ENCODE assay signal across 10 cellular contexts in genomic region chr22:20904008-20904979, GRCh38. TPM values are rescaled to one million over a fixed set of nuclear protein-coding genes. Genes with fewer than 3 reads are reported as not detected.
DNase-seq lines count a peak whose midpoint lies in the region; ATAC-seq and TF ChIP-seq lines count a peak whose summit lies in the region.
"Had no signal": no experiment of that assay in that cellular context is flagged by ENCODE, and none has a peak within 500 bp of the region (broad histone marks: within the 10 kb centered on the region; RNA-seq: fewer than 3 reads in every experiment).

No MANE protein-coding gene starts in this region.

- TF ChIP-seq POLR2A in esophagus squamous epithelium (IDR thresholded peaks at IDR 0.05): no peak
- no peak for TF ChIP-seq POLR2A in testis (IDR thresholded peaks at IDR 0.05)

- no peak overlapping the region for H3K4me2 ChIP-seq in Karpas-422 (ENCODE audit: low read depth, low read length, poor library complexity, severe bottlenecking)

- no peak overlapping the region for H2AFZ ChIP-seq in Karpas-422 (ENCODE audit: low read length)

- H3K27me3 ChIP-seq in esophagus squamous epithelium (no peaks in the 10 kb centered on the region), Karpas-422 (ENCODE audit: low read length) (no peaks in the 10 kb centered on the region), testis (no peaks in the 10 kb centered on the region)
- H3K27me3 ChIP-seq: ovary had no signal

- H3K4me3 ChIP-seq in esophagus squamous epithelium (no peak overlapping the region), Karpas-422 (ENCODE audit: low read length) (no peak overlapping the region), testis (no peak overlapping the region)
- H3K4me3 ChIP-seq: ovary, SK-N-MC had no signal

- H3K27ac ChIP-seq in esophagus squamous epithelium (peak overlapping the region; percentile 63 to 90 (median 80)), Karpas-422 (ENCODE audit: low read length) (no peak overlapping the region), testis (no peak overlapping the region)
- H3K27ac ChIP-seq: ovary, SK-N-MC had no signal

- intact Hi-C loops in esophagus squamous epithelium (cut with DNase I): no loop called here
- intact Hi-C loops in testis (cut with DNase I; ENCODE audit: low total_unique reads): no loop called here

- H3K79me2 ChIP-seq in Karpas-422 (ENCODE audit: low read length): no peaks in the 10 kb centered on the region

- ATAC-seq in HG02763 (IDR thresholded peaks at IDR 0.05; ENCODE audit: unreplicated experiment): no peak

- no peaks in the 10 kb centered on the region for H3K9me2 ChIP-seq in Karpas-422 (replicated peaks; ENCODE audit: insufficient read depth, low read length)

- WGBS in esophagus squamous epithelium, 2 donors: 52 to 60% methylated on average over 7 of the region's 7 CpGs
- WGBS in testis, 2 donors: 85 to 87% methylated on average over 7 of the region's 7 CpGs

- TF ChIP-seq CTCF in esophagus squamous epithelium (IDR thresholded peaks at IDR 0.05): no peak
- TF ChIP-seq CTCF in testis (IDR thresholded peaks at IDR 0.05): no peak

- H3K36me3 ChIP-seq in esophagus squamous epithelium: no peaks in the 10 kb centered on the region
- no peaks in the 10 kb centered on the region for H3K36me3 ChIP-seq in Karpas-422 (ENCODE audit: insufficient read depth, low read length)
- no peaks in the 10 kb centered on the region for H3K36me3 ChIP-seq in testis (ENCODE audit: low read depth, missing control alignments)
- H3K36me3 ChIP-seq: ovary had no signal

- H3K9me3 ChIP-seq in esophagus squamous epithelium: no peaks in the 10 kb centered on the region
- no peaks in the 10 kb centered on the region for H3K9me3 ChIP-seq in Karpas-422 (ENCODE audit: low read length)
- H3K9me3 ChIP-seq in testis: no peaks in the 10 kb centered on the region
- H3K9me3 ChIP-seq: ovary had no signal

- H4K20me1 ChIP-seq in Karpas-422 (ENCODE audit: insufficient read depth, low read depth, low read length): no peaks in the 10 kb centered on the region

- H3K4me1 ChIP-seq in esophagus squamous epithelium (peaks cover 3 to 29% (median 11%) of the 10 kb centered on the region in 3 donors), Karpas-422 (ENCODE audit: low read length) (no peaks in the 10 kb centered on the region), testis (no peaks in the 10 kb centered on the region)

- DNase-seq in EH (ENCODE audit: low read depth) (peak; percentile 88), NOMO-1 treated with dmso at 0.1 percent for 144 hours (lab: John Stamatoyannopoulos, UW; ENCODE audit: unreplicated experiment) (peak; percentile 80), esophagus squamous epithelium (lab: John Stamatoyannopoulos, UW) (no peak), renal cortical epithelial cell (ENCODE audit: low read depth) (peak; percentile 98), Karpas-422 (no peak), testis (no peak)
- no peak for DNase-seq in stimulated activated CD4-positive, alpha-beta T cell treated with anti-CD3 and anti-CD28 coated beads, Interleukin-2, amount 100 ng/mL, for 24 hours

- no peak overlapping the region for H3K9ac ChIP-seq in Karpas-422 (ENCODE audit: low read length)

RNA-seq across cellular contexts. Expression of gene CRKL, which starts 12.9 kb away (rescaled TPM):
- total RNA-seq in esophagus squamous epithelium (10 to 100 TPM; 38.2 to 46.2 (median 44.4) TPM), renal cortical epithelial cell (48.1 and 66.8 TPM in 2 replicates), testis (10 to 100 TPM; 47.5 to 60.2 TPM)
- 42.0 and 58.4 TPM in 2 replicates for total RNA-seq in Karpas-422 (2014; rRNA removed; shearing (Covaris generic); ENCODE audit: low replicate concordance)
- 31.9 TPM for polyA plus RNA-seq in testis (ENCODE audit: insufficient read depth, low read depth, low replicate concordance)

RNA-seq across cellular contexts. Expression of gene SNAP29, which starts 45.5 kb away (rescaled TPM):
- total RNA-seq in esophagus squamous epithelium (10 to 100 TPM; 13.0 to 19.6 (median 17.1) TPM), renal cortical epithelial cell (5.2 and 12.9 TPM in 2 replicates), testis (10 to 100 TPM; 41.8 to 47.7 TPM)
- 10.1 and 17.4 TPM in 2 replicates for total RNA-seq in Karpas-422 (2014; rRNA removed; shearing (Covaris generic); ENCODE audit: low replicate concordance)
- polyA plus RNA-seq in testis (ENCODE audit: insufficient read depth, low read depth, low replicate concordance): 127 TPM

RNA-seq across cellular contexts. Expression of gene PI4KA, which starts 45.7 kb away (rescaled TPM):
- 10 to 100 TPM; 25.4 to 48.6 (median 33.8) TPM for total RNA-seq in esophagus squamous epithelium
- 13.4 and 58.2 TPM in 2 replicates for total RNA-seq in renal cortical epithelial cell
- 66.1 and 80.7 TPM in 2 replicates for total RNA-seq in Karpas-422 (2014; rRNA removed; shearing (Covaris generic); ENCODE audit: low replicate concordance)
- total RNA-seq in testis: 100 to 1,000 TPM; 140 to 196 TPM
- polyA plus RNA-seq in testis (ENCODE audit: insufficient read depth, low read depth, low replicate concordance): 124 TPM

Comparison
In these comparisons a context has a peak if more than half of its experiments do, and no peak if none do; other contexts are left out.
1. DNase-seq: peak in EH (single experiment), NOMO-1 treated with dmso at 0.1 percent for 144 hours (single experiment) and renal cortical epithelial cell (single experiment); none in esophagus squamous epithelium (single experiment), Karpas-422 (single experiment), stimulated activated CD4-positive, alpha-beta T cell treated with anti-CD3 and anti-CD28 coated beads, Interleukin-2, amount 100 ng/mL, for 24 hours (0 of 2) and testis (single experiment).
2. H3K27ac ChIP-seq: peak in esophagus squamous epithelium (4 of 4); none in Karpas-422 (single experiment) and testis (0 of 2).